Comparison of ENCODE assay signal across 18 cellular contexts in genomic region chr4:87196927-87197326, GRCh38.
"Had no signal": no experiment of that assay in that cellular context is flagged by ENCODE, and none has a peak within 500 bp of the region (broad histone marks: within the 10 kb centered on the region; RNA-seq: fewer than 3 reads in every experiment).

No MANE protein-coding gene starts in this region.

- ATAC-seq: left ventricle myocardium superior; lower lobe of right lung; natural killer cell treated with Interleukin-12 subunit alpha and Interleukin-12 subunit beta and Interleukin-15 and Interleukin-18, amount 100 ng/mL, for 72 hours; stimulated activated naive B cell treated with anti-CD40 and anti-IgM and Interleukin-4, amounts not matched to agents 10 μg/mL and 1 μg/mL and 100 μg/mL, for 72 hours had no signal

- H3K9me3 Mint-ChIP-seq: naive B cell; natural killer cell treated with Interleukin-12 subunit alpha and Interleukin-12 subunit beta and Interleukin-15 and Interleukin-18, amount 100 ng/mL, for 72 hours; stimulated activated naive B cell treated with anti-CD40 and anti-IgM and Interleukin-4, amounts not matched to agents 10 μg/mL and 1 μg/mL and 100 μg/mL, for 72 hours had no signal

- H3K27ac Mint-ChIP-seq: naive B cell; natural killer cell treated with Interleukin-12 subunit alpha and Interleukin-12 subunit beta and Interleukin-15 and Interleukin-18, amount 100 ng/mL, for 72 hours; neural progenitor cell; progenitor cell of endocrine pancreas; stimulated activated naive B cell treated with anti-CD40 and anti-IgM and Interleukin-4, amounts not matched to agents 10 μg/mL and 1 μg/mL and 100 μg/mL, for 72 hours had no signal

- DNase-seq: cerebellar nuclear complex; dorsolateral prefrontal cortex; effector CD4-positive, alpha-beta T cell; esophagus squamous epithelium; foreskin melanocyte; left ventricle myocardium superior; lower lobe of right lung; naive B cell; sigmoid colon; stimulated activated CD4-positive, alpha-beta T cell treated with anti-CD3 and anti-CD28 coated beads, Interleukin-4, amount 100 ng/mL, for 4 hours; stimulated activated naive B cell treated with anti-CD40 and anti-IgM and Interleukin-4, amounts not matched to agents 10 μg/mL and 1 μg/mL and 100 μg/mL, for 72 hours; stomach; thyroid gland; trophoblast cell had no signal

- H3K4me1 Mint-ChIP-seq: neural progenitor cell had no signal

- H3K27me3 Mint-ChIP-seq: naive B cell; natural killer cell treated with Interleukin-12 subunit alpha and Interleukin-12 subunit beta and Interleukin-15 and Interleukin-18, amount 100 ng/mL, for 72 hours; progenitor cell of endocrine pancreas; stimulated activated naive B cell treated with anti-CD40 and anti-IgM and Interleukin-4, amounts not matched to agents 10 μg/mL and 1 μg/mL and 100 μg/mL, for 72 hours had no signal

- H3K4me3 Mint-ChIP-seq: naive B cell; natural killer cell treated with Interleukin-12 subunit alpha and Interleukin-12 subunit beta and Interleukin-15 and Interleukin-18, amount 100 ng/mL, for 72 hours; neural progenitor cell; stimulated activated naive B cell treated with anti-CD40 and anti-IgM and Interleukin-4, amounts not matched to agents 10 μg/mL and 1 μg/mL and 100 μg/mL, for 72 hours had no signal

- FAIRE-seq: keratinocyte had no signal
